9 cellular contexts compared by ENCODE assay signal in genomic region chr15:31364301-31365031, GRCh38. TPM values are rescaled to one million over a fixed set of nuclear protein-coding genes. Genes with fewer than 3 reads are reported as not detected.
A peak's percentile ranks its signal among the peaks of the same experiment; 100 is the strongest.
DNase-seq lines count a peak whose midpoint lies in the region; ATAC-seq lines count a peak whose summit lies in the region.
"Had no signal": no experiment of that assay in that cellular context is flagged by ENCODE, and none has a peak within 500 bp of the region (broad histone marks: within the 10 kb centered on the region; RNA-seq: fewer than 3 reads in every experiment).

No MANE protein-coding gene starts in this region.

- H3K9me3 ChIP-seq in right cardiac atrium (ENCODE audit: control insufficient read depth, low read length) (no peaks in the 10 kb centered on the region), subcutaneous abdominal adipose tissue (ENCODE audit: control insufficient read depth in 5 of 5, low read length in 5 of 5) (peaks cover 0 to 1% (median 0%) of the 10 kb centered on the region in 5 donors)

- H3K36me3 Mint-ChIP-seq in activated CD4-positive, alpha-beta memory T cell treated with anti-CD3 and anti-CD28 coated beads, Interleukin-2, amount 10 ng/mL, durations not matched to agents 7 days and 5 days (ENCODE audit: low read depth): peaks cover 43% of the 10 kb centered on the region

- H3K4me1 Mint-ChIP-seq in activated CD4-positive, alpha-beta memory T cell treated with anti-CD3 and anti-CD28 coated beads, Interleukin-2, amount 10 ng/mL, durations not matched to agents 7 days and 5 days: peaks cover 100% of the 10 kb centered on the region

- H3K4me1 ChIP-seq in right cardiac atrium (ENCODE audit: control insufficient read depth, insufficient read depth, low read length) (peaks cover 58% of the 10 kb centered on the region), subcutaneous abdominal adipose tissue (ENCODE audit: control insufficient read depth in 5 of 5, insufficient read depth in 5 of 5, low read length in 5 of 5) (peaks cover 38 to 83% (median 81%) of the 10 kb centered on the region in 5 donors)

- H3K9ac ChIP-seq in subcutaneous abdominal adipose tissue (ENCODE audit: low read length in 5 of 5): peak overlapping the region in 2 of 5 donors; percentile 43 to 59

- H3K4me3 Mint-ChIP-seq in activated CD4-positive, alpha-beta memory T cell treated with anti-CD3 and anti-CD28 coated beads, Interleukin-2, amount 10 ng/mL, durations not matched to agents 7 days and 5 days: peak overlapping the region; percentile 10

- H3K4me3 ChIP-seq in right cardiac atrium (ENCODE audit: low read length): no peak overlapping the region
- peak overlapping the region in 1 of 5 donors; percentile 9 for H3K4me3 ChIP-seq in subcutaneous abdominal adipose tissue (ENCODE audit: low read depth in 1 of 5, low read length in 5 of 5)

- POLR2A ChIA-PET in activated CD4-positive, alpha-beta memory T cell treated with anti-CD3 and anti-CD28 coated beads, Interleukin-2, amount 10 ng/mL, durations not matched to agents 7 days and 5 days (lab: Charles Lee): interaction anchor here (0.8 to 20.0 kb wide), 14 partner anchors 17 to 373 kb away, joined by 3 to 374 read pairs (median 8); partner anchors contain the start of genes KLF13 and MTMR10

- DNase-seq in NCI-H2171 treated with DMSO at 0.1 percent for 48 hours (lab: John Stamatoyannopoulos, UW) (peak; percentile 15), NCI-H2171 (lab: John Stamatoyannopoulos, UW) (no peak), right cardiac atrium (peak in 2 of 3 donors; percentile 79), HT-29 (ENCODE audit: low spot score) (no peak)
- peak; percentile 45 for DNase-seq in activated CD4-positive, alpha-beta memory T cell treated with anti-CD3 and anti-CD28 coated beads, Interleukin-2, amount 10 ng/mL, durations not matched to agents 7 days and 5 days

- peak overlapping the region; percentile 99 for H3K27ac Mint-ChIP-seq in activated CD4-positive, alpha-beta memory T cell treated with anti-CD3 and anti-CD28 coated beads, Interleukin-2, amount 10 ng/mL, durations not matched to agents 7 days and 5 days

- H3K27me3 Mint-ChIP-seq in activated CD4-positive, alpha-beta memory T cell treated with anti-CD3 and anti-CD28 coated beads, Interleukin-2, amount 10 ng/mL, durations not matched to agents 7 days and 5 days: no peaks in the 10 kb centered on the region
- H3K27me3 Mint-ChIP-seq: memory B cell had no signal

- CTCF ChIA-PET in activated CD4-positive, alpha-beta memory T cell treated with anti-CD3 and anti-CD28 coated beads, Interleukin-2, amount 10 ng/mL, durations not matched to agents 7 days and 5 days (lab: Charles Lee): interaction anchor here (0.8 to 15.6 kb wide), 11 partner anchors 12 to 149 kb away, joined by 3 to 162 read pairs (median 9); partner anchors contain the start of gene KLF13

- peaks cover 3% of the 10 kb centered on the region for H3K9me3 Mint-ChIP-seq in activated CD4-positive, alpha-beta memory T cell treated with anti-CD3 and anti-CD28 coated beads, Interleukin-2, amount 10 ng/mL, durations not matched to agents 7 days and 5 days
- H3K9me3 Mint-ChIP-seq: memory B cell had no signal

- H3K27me3 ChIP-seq in right cardiac atrium (ENCODE audit: control insufficient read depth, insufficient read depth) (no peaks in the 10 kb centered on the region), subcutaneous abdominal adipose tissue (ENCODE audit: control insufficient read depth in 5 of 5, insufficient read depth in 4 of 5, low read length in 5 of 5) (no peaks in the 10 kb centered on the region)

- H3K27ac ChIP-seq in right cardiac atrium (ENCODE audit: low read length): peak overlapping the region; percentile 98
- peak overlapping the region; percentile 30 for H3K27ac ChIP-seq in subcutaneous abdominal adipose tissue (ENCODE audit: low read depth, low read length)

- intact Hi-C loops in right cardiac atrium (cut with DNase I): loop anchor here in 2 of 4 donors (5.0 to 10.0 kb wide), 2 partner anchors 37 to 70 kb away; partner anchors contain the start of gene KLF13 (in 2 of the 2)

- peaks cover 0 to 2% (median 0%) of the 10 kb centered on the region in 5 donors for H3K36me3 ChIP-seq in subcutaneous abdominal adipose tissue (ENCODE audit: control insufficient read depth in 5 of 5, insufficient read depth in 5 of 5, low read length in 5 of 5)

- ATAC-seq in right cardiac atrium (peak in 1 of 2 donors; percentile 1), HG03159 (IDR thresholded peaks at IDR 0.05; ENCODE audit: unreplicated experiment) (no peak), GM18858 (IDR thresholded peaks at IDR 0.05; ENCODE audit: unreplicated experiment) (no peak)

- WGBS in right cardiac atrium: 56% methylated on average over 10 of the region's 10 CpGs

RNA-seq across cellular contexts. Expression of gene KLF13, which starts 37.8 kb away (rescaled TPM):
- total RNA-seq in activated CD4-positive, alpha-beta memory T cell treated with anti-CD3 and anti-CD28 coated beads, Interleukin-2, amount 10 ng/mL, durations not matched to agents 7 days and 5 days: 100 to 1,000 TPM; 199 TPM
- total RNA-seq in right cardiac atrium: 100 to 1,000 TPM in 2 of 4 donors, 10 to 100 TPM in 2; 42.3 to 108 (median 88.2) TPM
- 52.7 TPM for polyA plus RNA-seq in right cardiac atrium
- 52.2 and 52.7 TPM in 2 replicates for total RNA-seq in HT-29 (2014; rRNA removed; shearing (Covaris generic))

Comparison
In these comparisons a context has a peak if more than half of its experiments do, and no peak if none do; other contexts are left out.
1. DNase-seq: peak in NCI-H2171 treated with DMSO at 0.1 percent for 48 hours (single experiment), activated CD4-positive, alpha-beta memory T cell treated with anti-CD3 and anti-CD28 coated beads, Interleukin-2, amount 10 ng/mL, durations not matched to agents 7 days and 5 days (single experiment) and right cardiac atrium (2 of 3); none in NCI-H2171 (single experiment) and HT-29 (single experiment).